In genomic region chr9:133397895-133398294, GRCh38 we compare ENCODE assay signal across 25 cellular contexts. TPM values are rescaled to one million over a fixed set of nuclear protein-coding genes. Genes with fewer than 3 reads are reported as not detected.
DNase-seq lines count a peak whose midpoint lies in the region; ATAC-seq, FAIRE-seq and TF ChIP-seq lines count a peak whose summit lies in the region.
"Had no signal": no experiment of that assay in that cellular context is flagged by ENCODE, and none has a peak within 500 bp of the region (broad histone marks: within the 10 kb centered on the region; RNA-seq: fewer than 3 reads in every experiment).

No MANE protein-coding gene starts in this region.

- no peak for FAIRE-seq in HepG2 (lab: Jason Lieb, UNC)
- FAIRE-seq: A204.1, D721Med, GM12891, GM18507, H54 had no signal

- no peaks in the 10 kb centered on the region for H3K36me3 Mint-ChIP-seq in activated CD4-positive, alpha-beta T cell treated with anti-CD3 and anti-CD28 coated beads for 36 hours (ENCODE audit: low read depth)
- H3K36me3 Mint-ChIP-seq: CD14-positive monocyte; CD8-positive, alpha-beta memory T cell had no signal

- H3K36me3 ChIP-seq in HepG2 (replicated peaks in 1 of 2; ENCODE audit: control insufficient read depth in 1 of 2, insufficient read depth in 2 of 2, low read length in 2 of 2) (no peaks in the 10 kb centered on the region), right lobe of liver (no peaks in the 10 kb centered on the region)

- no peak for TF ChIP-seq RAD21 in HepG2 (CRISPR knock-in tag; IDR thresholded peaks at IDR 0.05)

- H3K4me3 ChIP-seq in HepG2 (replicated peaks in 1 of 3; ENCODE audit: insufficient read depth in 1 of 3, low read depth in 2 of 3, low read length in 3 of 3) (no peak overlapping the region), right lobe of liver (no peak overlapping the region)
- H3K4me3 ChIP-seq: BLaER1 treated with 17β-estradiol and CSF1 and Interleukin-3, amounts not matched to agents 10 nM and 100 nM had no signal

- no peaks in the 10 kb centered on the region for H4K20me1 ChIP-seq in HepG2 (ENCODE audit: insufficient read depth, low read length)

- WGBS in HepG2 (ENCODE audit: low lambda C conversion rate): 47% methylated on average over 3 of the region's 9 CpGs
- no CpG with 5 or more reads among the region's 9 CpGs for WGBS in right lobe of liver (ENCODE audit: insufficient coverage, low coverage, low lambda C conversion rate, missing lambda C conversion rate)

- CTCF ChIA-PET in HepG2 (lab: Yijun Ruan, JAX; ENCODE audit: low intra/inter-chr PET ratio, low total read pairs): no interaction called here
- CTCF ChIA-PET in activated CD4-positive, alpha-beta T cell treated with anti-CD3 and anti-CD28 coated beads for 36 hours (lab: Charles Lee): no interaction called here

- no peak overlapping the region for H3K27ac ChIP-seq in HepG2 (ENCODE audit: extremely low read length, insufficient read depth, low read length)
- no peak overlapping the region for H3K27ac ChIP-seq in right lobe of liver
- H3K27ac ChIP-seq: 22Rv1; BLaER1 treated with 17β-estradiol and CSF1 and Interleukin-3, amounts not matched to agents 10 nM and 100 nM had no signal

- H3K9me3 Mint-ChIP-seq in activated CD4-positive, alpha-beta T cell treated with anti-CD3 and anti-CD28 coated beads for 36 hours (ENCODE audit: low read depth): no peaks in the 10 kb centered on the region
- H3K9me3 Mint-ChIP-seq: CD14-positive monocyte; CD4-positive, alpha-beta T cell; CD8-positive, alpha-beta memory T cell had no signal

- no peak overlapping the region for H3K4me3 Mint-ChIP-seq in activated CD4-positive, alpha-beta T cell treated with anti-CD3 and anti-CD28 coated beads for 36 hours
- H3K4me3 Mint-ChIP-seq: CD14-positive monocyte; CD4-positive, alpha-beta T cell; CD8-positive, alpha-beta memory T cell had no signal

- H3K27me3 Mint-ChIP-seq in activated CD4-positive, alpha-beta T cell treated with anti-CD3 and anti-CD28 coated beads for 36 hours: no peaks in the 10 kb centered on the region
- H3K27me3 Mint-ChIP-seq: CD4-positive, alpha-beta T cell; CD8-positive, alpha-beta memory T cell had no signal

- no peaks in the 10 kb centered on the region for H3K4me1 Mint-ChIP-seq in activated CD4-positive, alpha-beta T cell treated with anti-CD3 and anti-CD28 coated beads for 36 hours
- H3K4me1 Mint-ChIP-seq: CD14-positive monocyte; CD8-positive, alpha-beta memory T cell had no signal

- POLR2A ChIA-PET in HepG2 (lab: Yijun Ruan, JAX): interaction anchor here (0.8 to 1.1 kb wide), 2 partner anchors 19 to 50 kb away, joined by 3 read pairs; partner anchors contain the start of genes MED22, REXO4 and RPL7A
- POLR2A ChIA-PET in activated CD4-positive, alpha-beta T cell treated with anti-CD3 and anti-CD28 coated beads for 36 hours (lab: Charles Lee): no interaction called here

- DNase-seq in HepG2 (ENCODE audit: low spot score) (no peak), right lobe of liver (no peak), epidermal melanocyte (ENCODE audit: insufficient read length, low spot score) (peak; percentile 10), NCI-H69 (lab: John Stamatoyannopoulos, UW) (no peak)
- DNase-seq in stimulated activated CD4-positive, alpha-beta T cell treated with anti-CD3 and anti-CD28 coated beads, Interleukin-15, amount 100 ng/mL, for 24 hours: no peak
- no peak for DNase-seq in activated CD4-positive, alpha-beta T cell treated with anti-CD3 and anti-CD28 coated beads for 36 hours
- DNase-seq: ACHN; AML-193; BE2C; CD4-positive, alpha-beta T cell; CD8-positive, alpha-beta memory T cell; DMS 273 treated with DMSO at 0.1 percent for 48 hours; DMS79; EL; GDM1; GOT3; HCEC 1CT had no signal

- no peaks in the 10 kb centered on the region for H3K9me3 ChIP-seq in HepG2 (ENCODE audit: low read length)
- no peaks in the 10 kb centered on the region for H3K9me3 ChIP-seq in right lobe of liver
- H3K9me3 ChIP-seq: BE2C; BLaER1 treated with 17β-estradiol and CSF1 and Interleukin-3, amounts not matched to agents 10 nM and 100 nM had no signal

- H2AFZ ChIP-seq in HepG2 (ENCODE audit: low read length): no peak overlapping the region

- TF ChIP-seq POLR2A in HepG2 (IDR thresholded peaks at IDR 0.05; ENCODE audit: insufficient read depth in 1 of 2, low read depth in 2 of 2, low read length in 2 of 2) (no peak), right lobe of liver (IDR thresholded peaks at IDR 0.05) (no peak)

- no TSS peak for BruUV-seq in HepG2 (replicated peaks; lab: Mats Ljungman, UMichigan)

- H3K79me2 ChIP-seq in HepG2 (ENCODE audit: insufficient read depth, low read length): no peaks in the 10 kb centered on the region

- peak; percentile 6 for ATAC-seq in HepG2
- no peak for ATAC-seq in right lobe of liver
- ATAC-seq in activated CD4-positive, alpha-beta T cell treated with anti-CD3 and anti-CD28 coated beads for 36 hours: no peak

- H3K27ac Mint-ChIP-seq in activated CD4-positive, alpha-beta T cell treated with anti-CD3 and anti-CD28 coated beads for 36 hours: no peak overlapping the region
- H3K27ac Mint-ChIP-seq: CD4-positive, alpha-beta T cell had no signal

- no peak overlapping the region for H3K4me2 ChIP-seq in HepG2 (ENCODE audit: low read depth, low read length)

- no peak for TF ChIP-seq CTCF in HepG2 (CRISPR knock-in tag; IDR thresholded peaks at IDR 0.05)
- no peak for TF ChIP-seq CTCF in right lobe of liver (IDR thresholded peaks at IDR 0.05)

- H3K27me3 ChIP-seq in HepG2 (ENCODE audit: control insufficient read depth in 1 of 2, insufficient read depth in 2 of 2, low read length in 2 of 2) (no peaks in the 10 kb centered on the region), right lobe of liver (no peaks in the 10 kb centered on the region)
- H3K27me3 ChIP-seq: BLaER1 treated with 17β-estradiol and CSF1 and Interleukin-3, amounts not matched to agents 10 nM and 100 nM had no signal

- peaks cover 41% of the 10 kb centered on the region for H3K4me1 ChIP-seq in HepG2 (ENCODE audit: insufficient read depth, low read length)
- H3K4me1 ChIP-seq in right lobe of liver: no peaks in the 10 kb centered on the region
- H3K4me1 ChIP-seq: BE2C had no signal

- intact Hi-C loops in HepG2 (cut with micrococcal nuclease; ENCODE audit: unreplicated experiment): loop anchor here (5.0 kb wide), 1 partner anchor 41 kb away; the partner anchor contains the start of genes SURF1 and SURF2
- intact Hi-C loops in right lobe of liver (cut with DNase I): loop anchor here in 1 of 2 donors (10.0 kb wide), 1 partner anchor 213 kb away; no protein-coding TSS in a partner anchor
- intact Hi-C loops in activated CD4-positive, alpha-beta T cell treated with anti-CD3 and anti-CD28 coated beads for 36 hours (cut with DNase I, micrococcal nuclease): no loop called here

- TF ChIP-seq EP300 in HepG2 (IDR thresholded peaks at IDR 0.05; ENCODE audit: low read depth in 2 of 2, low read length in 2 of 2) (no peak), HepG2 (CRISPR knock-in tag; IDR thresholded peaks at IDR 0.05; ENCODE audit: borderline replicate concordance) (no peak)

- no peak overlapping the region for H3K9ac ChIP-seq in HepG2 (ENCODE audit: insufficient read depth, low read depth, low read length)

- in situ Hi-C loops in HepG2 (cut with HindIII; ENCODE audit: extremely low pct_ligation_motif_present, low pct_unique_long_range_greater_than_20kb): no loop called here

RNA-seq across cellular contexts. Expression of gene REXO4, which starts 19.9 kb away (rescaled TPM):
- total RNA-seq in HepG2 (2016; rRNA removed; fragmentation: Illumina TruSeq; extraction: Trizol): 30.4 and 32.9 TPM in 2 replicates
- total RNA-seq in HepG2 (2016; cell fraction: cytosol; rRNA removed; fragmentation: Illumina TruSeq; extraction: Trizol; ENCODE audit: low read depth): 13.1 and 13.7 TPM in 2 replicates
- 30.5 and 30.8 TPM in 2 replicates for total RNA-seq in HepG2 (2016; cell fraction: insoluble cytoplasmic fraction; rRNA removed; fragmentation: Illumina TruSeq; extraction: Trizol)
- total RNA-seq in HepG2 (2016; cell fraction: membrane; rRNA removed; fragmentation: Illumina TruSeq; extraction: Trizol): 26.1 and 26.5 TPM in 2 replicates
- 13.7 and 15.5 TPM in 2 replicates for total RNA-seq in HepG2 (2016; cell fraction: nucleus; rRNA removed; fragmentation: Illumina TruSeq; extraction: Trizol)
- polyA plus RNA-seq in HepG2 (2011; rRNA removed): 18.5 and 20.2 TPM in 2 replicates
- 20.6 and 24.2 TPM in 2 replicates for polyA plus RNA-seq in HepG2 (2011; cell fraction: cytosol; rRNA removed)
- polyA plus RNA-seq in HepG2 (2011; cell fraction: nucleus; rRNA removed): 13.1 and 13.9 TPM in 2 replicates
- polyA plus RNA-seq in HepG2 (2012): 18.4 and 20.8 TPM in 2 replicates
- polyA plus RNA-seq in HepG2 (2016; cell fraction: cytosol; fragmentation: Illumina TruSeq; extraction: Trizol; ENCODE audit: low read depth): 13.2 and 14.9 TPM in 2 replicates
- 40.1 and 41.2 TPM in 2 replicates for polyA plus RNA-seq in HepG2 (2016; cell fraction: insoluble cytoplasmic fraction; fragmentation: Illumina TruSeq; extraction: Trizol; ENCODE audit: low read depth)
- polyA plus RNA-seq in HepG2 (2016; cell fraction: membrane; fragmentation: Illumina TruSeq; extraction: Trizol; ENCODE audit: low read depth): 23.2 and 24.3 TPM in 2 replicates
- 25.0 and 27.5 TPM in 2 replicates for polyA plus RNA-seq in HepG2 (2016; cell fraction: nucleus; fragmentation: Illumina TruSeq; extraction: Trizol; ENCODE audit: insufficient read depth, low read depth)
- 29.1 and 46.3 TPM in 2 replicates for polyA minus RNA-seq in HepG2 (2011; rRNA and poly(A)+ RNA removed; ENCODE audit: low replicate concordance)
- polyA minus RNA-seq in HepG2 (2011; cell fraction: cytosol; rRNA and poly(A)+ RNA removed): 14.4 and 15.3 TPM in 2 replicates
- polyA minus RNA-seq in HepG2 (2011; cell fraction: nucleus; rRNA and poly(A)+ RNA removed): 16.2 TPM in 2 replicates
- 10 to 100 TPM in 5 of 6 experiments, 1 to 10 TPM in 1; 9.5 to 19.9 (median 12.0) TPM for total RNA-seq in right lobe of liver
- 10 to 100 TPM; 25.9 to 34.3 TPM for total RNA-seq in activated CD4-positive, alpha-beta T cell treated with anti-CD3 and anti-CD28 coated beads for 36 hours

RNA-seq across cellular contexts. Expression of gene STKLD1, which starts 21.7 kb away (rescaled TPM):
- total RNA-seq in HepG2 (2016; rRNA removed; fragmentation: Illumina TruSeq; extraction: Trizol): 1.1 and 2.2 TPM in 2 replicates
- 3.2 and 4.6 TPM in 2 replicates for total RNA-seq in HepG2 (2016; cell fraction: cytosol; rRNA removed; fragmentation: Illumina TruSeq; extraction: Trizol; ENCODE audit: low read depth)
- 1.6 TPM in 2 replicates for total RNA-seq in HepG2 (2016; cell fraction: insoluble cytoplasmic fraction; rRNA removed; fragmentation: Illumina TruSeq; extraction: Trizol)
- total RNA-seq in HepG2 (2016; cell fraction: membrane; rRNA removed; fragmentation: Illumina TruSeq; extraction: Trizol): 3.7 and 4.8 TPM in 2 replicates
- 0.53 and 0.75 TPM in 2 replicates for total RNA-seq in HepG2 (2016; cell fraction: nucleus; rRNA removed; fragmentation: Illumina TruSeq; extraction: Trizol)
- 1.5 and 3.8 TPM in 2 replicates for polyA plus RNA-seq in HepG2 (2011; rRNA removed)
- polyA plus RNA-seq in HepG2 (2011; cell fraction: cytosol; rRNA removed): 2.0 and 2.7 TPM in 2 replicates
- polyA plus RNA-seq in HepG2 (2011; cell fraction: nucleus; rRNA removed): 0.87 and 3.7 TPM in 2 replicates
- 3.1 and 4.8 TPM in 2 replicates for polyA plus RNA-seq in HepG2 (2012)
- 4.2 and 4.8 TPM in 2 replicates for polyA plus RNA-seq in HepG2 (2016; cell fraction: cytosol; fragmentation: Illumina TruSeq; extraction: Trizol; ENCODE audit: low read depth)
- polyA plus RNA-seq in HepG2 (2016; cell fraction: insoluble cytoplasmic fraction; fragmentation: Illumina TruSeq; extraction: Trizol; ENCODE audit: low read depth): 1.5 and 2.2 TPM in 2 replicates
- polyA plus RNA-seq in HepG2 (2016; cell fraction: membrane; fragmentation: Illumina TruSeq; extraction: Trizol; ENCODE audit: low read depth): 3.8 and 5.3 TPM in 2 replicates
- 1.2 and 2.1 TPM in 2 replicates for polyA plus RNA-seq in HepG2 (2016; cell fraction: nucleus; fragmentation: Illumina TruSeq; extraction: Trizol; ENCODE audit: insufficient read depth, low read depth)
- 0.56 and 1.5 TPM in 2 replicates for polyA minus RNA-seq in HepG2 (2011; rRNA and poly(A)+ RNA removed; ENCODE audit: low replicate concordance)
- 0.59 TPM in 1 of 2 replicates, not detected in the other for polyA minus RNA-seq in HepG2 (2011; cell fraction: cytosol; rRNA and poly(A)+ RNA removed)
- 0.77 and 1.1 TPM in 2 replicates for polyA minus RNA-seq in HepG2 (2011; cell fraction: nucleus; rRNA and poly(A)+ RNA removed)
- total RNA-seq in right lobe of liver: 1 to 10 TPM in 2 of 6 experiments, under 1 TPM in 3, not detected in 1; 0.43 to 2.6 (median 0.81) TPM
- total RNA-seq in activated CD4-positive, alpha-beta T cell treated with anti-CD3 and anti-CD28 coated beads for 36 hours: under 1 TPM; 0.40 to 0.82 TPM
- polyA plus RNA-seq: CD14-positive monocyte had no signal

RNA-seq across cellular contexts. Expression of gene SURF4, which starts 22.0 kb away (rescaled TPM):
- 135 and 265 TPM in 2 replicates for total RNA-seq in HepG2 (2016; rRNA removed; fragmentation: Illumina TruSeq; extraction: Trizol)
- 32.2 and 32.9 TPM in 2 replicates for total RNA-seq in HepG2 (2016; cell fraction: cytosol; rRNA removed; fragmentation: Illumina TruSeq; extraction: Trizol; ENCODE audit: low read depth)
- 115 and 269 TPM in 2 replicates for total RNA-seq in HepG2 (2016; cell fraction: insoluble cytoplasmic fraction; rRNA removed; fragmentation: Illumina TruSeq; extraction: Trizol)
- 110 and 114 TPM in 2 replicates for total RNA-seq in HepG2 (2016; cell fraction: membrane; rRNA removed; fragmentation: Illumina TruSeq; extraction: Trizol)
- 228 and 275 TPM in 2 replicates for total RNA-seq in HepG2 (2016; cell fraction: nucleus; rRNA removed; fragmentation: Illumina TruSeq; extraction: Trizol)
- polyA plus RNA-seq in HepG2 (2011; rRNA removed): 220 and 224 TPM in 2 replicates
- polyA plus RNA-seq in HepG2 (2011; cell fraction: cytosol; rRNA removed): 264 and 277 TPM in 2 replicates
- polyA plus RNA-seq in HepG2 (2011; cell fraction: nucleus; rRNA removed): 180 and 191 TPM in 2 replicates
- 188 and 224 TPM in 2 replicates for polyA plus RNA-seq in HepG2 (2012)
- polyA plus RNA-seq in HepG2 (2016; cell fraction: cytosol; fragmentation: Illumina TruSeq; extraction: Trizol; ENCODE audit: low read depth): 32.1 and 37.0 TPM in 2 replicates
- 124 and 145 TPM in 2 replicates for polyA plus RNA-seq in HepG2 (2016; cell fraction: insoluble cytoplasmic fraction; fragmentation: Illumina TruSeq; extraction: Trizol; ENCODE audit: low read depth)
- 76.2 and 78.0 TPM in 2 replicates for polyA plus RNA-seq in HepG2 (2016; cell fraction: membrane; fragmentation: Illumina TruSeq; extraction: Trizol; ENCODE audit: low read depth)
- polyA plus RNA-seq in HepG2 (2016; cell fraction: nucleus; fragmentation: Illumina TruSeq; extraction: Trizol; ENCODE audit: insufficient read depth, low read depth): 397 and 400 TPM in 2 replicates
- 375 and 710 TPM in 2 replicates for polyA minus RNA-seq in HepG2 (2011; rRNA and poly(A)+ RNA removed; ENCODE audit: low replicate concordance)
- 173 and 200 TPM in 2 replicates for polyA minus RNA-seq in HepG2 (2011; cell fraction: cytosol; rRNA and poly(A)+ RNA removed)
- 72.5 and 84.8 TPM in 2 replicates for polyA minus RNA-seq in HepG2 (2011; cell fraction: nucleus; rRNA and poly(A)+ RNA removed)
- total RNA-seq in right lobe of liver: 100 to 1,000 TPM; 181 to 243 (median 213) TPM
- 100 to 1,000 TPM; 283 to 349 TPM for total RNA-seq in activated CD4-positive, alpha-beta T cell treated with anti-CD3 and anti-CD28 coated beads for 36 hours

RNA-seq across cellular contexts. Expression of gene ADAMTS13, which starts 24.3 kb away (rescaled TPM):
- total RNA-seq in HepG2 (2016; rRNA removed; fragmentation: Illumina TruSeq; extraction: Trizol) (0.69 and 0.91 TPM in 2 replicates), right lobe of liver (10 to 100 TPM in 3 of 6 experiments, 1 to 10 TPM in 3; 8.1 to 27.7 (median 11.3) TPM)
- total RNA-seq in HepG2 (2016; cell fraction: cytosol; rRNA removed; fragmentation: Illumina TruSeq; extraction: Trizol; ENCODE audit: low read depth): 0.26 and 0.30 TPM in 2 replicates
- 0.22 and 0.91 TPM in 2 replicates for total RNA-seq in HepG2 (2016; cell fraction: insoluble cytoplasmic fraction; rRNA removed; fragmentation: Illumina TruSeq; extraction: Trizol)
- total RNA-seq in HepG2 (2016; cell fraction: membrane; rRNA removed; fragmentation: Illumina TruSeq; extraction: Trizol): 0.21 and 0.37 TPM in 2 replicates
- 0.78 and 1.4 TPM in 2 replicates for total RNA-seq in HepG2 (2016; cell fraction: nucleus; rRNA removed; fragmentation: Illumina TruSeq; extraction: Trizol)
- 4.5 and 5.0 TPM in 2 replicates for polyA plus RNA-seq in HepG2 (2011; rRNA removed)
- polyA plus RNA-seq in HepG2 (2011; cell fraction: cytosol; rRNA removed): 1.2 and 2.2 TPM in 2 replicates
- 35.9 and 63.7 TPM in 2 replicates for polyA plus RNA-seq in HepG2 (2011; cell fraction: nucleus; rRNA removed)
- 1.4 and 2.0 TPM in 2 replicates for polyA plus RNA-seq in HepG2 (2012)
- polyA plus RNA-seq in HepG2 (2016; cell fraction: cytosol; fragmentation: Illumina TruSeq; extraction: Trizol; ENCODE audit: low read depth): 0.12 and 0.16 TPM in 2 replicates
- polyA plus RNA-seq in HepG2 (2016; cell fraction: insoluble cytoplasmic fraction; fragmentation: Illumina TruSeq; extraction: Trizol; ENCODE audit: low read depth): 0.48 and 0.73 TPM in 2 replicates
- polyA plus RNA-seq in HepG2 (2016; cell fraction: membrane; fragmentation: Illumina TruSeq; extraction: Trizol; ENCODE audit: low read depth): 0.14 and 0.23 TPM in 2 replicates
- 4.6 TPM in 2 replicates for polyA plus RNA-seq in HepG2 (2016; cell fraction: nucleus; fragmentation: Illumina TruSeq; extraction: Trizol; ENCODE audit: insufficient read depth, low read depth)
- 0.75 and 1.4 TPM in 2 replicates for polyA minus RNA-seq in HepG2 (2011; rRNA and poly(A)+ RNA removed; ENCODE audit: low replicate concordance)
- 0.30 and 0.62 TPM in 2 replicates for polyA minus RNA-seq in HepG2 (2011; cell fraction: cytosol; rRNA and poly(A)+ RNA removed)
- polyA minus RNA-seq in HepG2 (2011; cell fraction: nucleus; rRNA and poly(A)+ RNA removed): 2.4 and 3.1 TPM in 2 replicates
- 1 to 10 TPM; 1.7 to 2.5 TPM for total RNA-seq in activated CD4-positive, alpha-beta T cell treated with anti-CD3 and anti-CD28 coated beads for 36 hours
- polyA plus RNA-seq: CD14-positive monocyte had no signal

RNA-seq across cellular contexts. Expression of gene SURF2, which starts 41.5 kb away (rescaled TPM):
- 10.3 and 13.6 TPM in 2 replicates for total RNA-seq in HepG2 (2016; rRNA removed; fragmentation: Illumina TruSeq; extraction: Trizol)
- total RNA-seq in HepG2 (2016; cell fraction: cytosol; rRNA removed; fragmentation: Illumina TruSeq; extraction: Trizol; ENCODE audit: low read depth): 10.3 and 15.8 TPM in 2 replicates
- 12.0 and 12.6 TPM in 2 replicates for total RNA-seq in HepG2 (2016; cell fraction: insoluble cytoplasmic fraction; rRNA removed; fragmentation: Illumina TruSeq; extraction: Trizol)
- total RNA-seq in HepG2 (2016; cell fraction: membrane; rRNA removed; fragmentation: Illumina TruSeq; extraction: Trizol): 10.0 and 13.9 TPM in 2 replicates
- total RNA-seq in HepG2 (2016; cell fraction: nucleus; rRNA removed; fragmentation: Illumina TruSeq; extraction: Trizol): 4.1 and 4.4 TPM in 2 replicates
- 6.1 and 6.3 TPM in 2 replicates for polyA plus RNA-seq in HepG2 (2011; rRNA removed)
- 6.8 and 9.7 TPM in 2 replicates for polyA plus RNA-seq in HepG2 (2011; cell fraction: cytosol; rRNA removed)
- polyA plus RNA-seq in HepG2 (2011; cell fraction: nucleus; rRNA removed): 6.6 and 8.7 TPM in 2 replicates
- 6.8 and 8.6 TPM in 2 replicates for polyA plus RNA-seq in HepG2 (2012)
- 14.4 and 20.2 TPM in 2 replicates for polyA plus RNA-seq in HepG2 (2016; cell fraction: cytosol; fragmentation: Illumina TruSeq; extraction: Trizol; ENCODE audit: low read depth)
- 19.8 and 21.6 TPM in 2 replicates for polyA plus RNA-seq in HepG2 (2016; cell fraction: insoluble cytoplasmic fraction; fragmentation: Illumina TruSeq; extraction: Trizol; ENCODE audit: low read depth)
- 12.6 and 15.8 TPM in 2 replicates for polyA plus RNA-seq in HepG2 (2016; cell fraction: membrane; fragmentation: Illumina TruSeq; extraction: Trizol; ENCODE audit: low read depth)
- polyA plus RNA-seq in HepG2 (2016; cell fraction: nucleus; fragmentation: Illumina TruSeq; extraction: Trizol; ENCODE audit: insufficient read depth, low read depth): 11.3 and 11.9 TPM in 2 replicates
- 3.5 and 24.4 TPM in 2 replicates for polyA minus RNA-seq in HepG2 (2011; rRNA and poly(A)+ RNA removed; ENCODE audit: low replicate concordance)
- polyA minus RNA-seq in HepG2 (2011; cell fraction: cytosol; rRNA and poly(A)+ RNA removed): 2.3 and 5.0 TPM in 2 replicates
- polyA minus RNA-seq in HepG2 (2011; cell fraction: nucleus; rRNA and poly(A)+ RNA removed): 1.6 and 2.3 TPM in 2 replicates
- 10 to 100 TPM in 2 of 6 experiments, 1 to 10 TPM in 4; 6.3 to 16.9 (median 8.2) TPM for total RNA-seq in right lobe of liver
- total RNA-seq in activated CD4-positive, alpha-beta T cell treated with anti-CD3 and anti-CD28 coated beads for 36 hours: 10 to 100 TPM; 17.3 to 21.8 TPM
